ENCODE assay signal across 19 cellular contexts in the genomic region with DNA sequence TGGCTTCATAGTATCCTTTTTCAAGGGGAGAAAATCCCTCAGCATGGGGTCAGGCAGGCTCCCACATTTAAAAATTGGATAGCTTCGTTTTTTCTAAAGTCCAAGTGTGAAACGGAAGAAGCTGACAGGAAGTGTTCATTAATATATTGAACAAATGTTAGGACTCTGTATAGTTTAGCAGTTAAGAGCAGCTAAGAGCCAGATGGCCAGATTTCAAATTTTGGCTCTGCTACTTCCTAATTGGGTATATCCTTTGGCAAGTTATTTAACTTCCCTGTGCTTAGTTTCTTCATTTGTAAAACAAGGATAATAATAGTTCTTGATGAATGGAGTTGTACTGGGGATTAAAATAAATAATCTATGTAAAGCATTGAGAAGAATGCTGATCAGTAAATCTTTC.
"Had no signal": no experiment of that assay in that cellular context is flagged by ENCODE, and none has a peak within 500 bp of the region (broad histone marks: within the 10 kb centered on the region; RNA-seq: fewer than 3 reads in every experiment).

No MANE protein-coding gene starts in this region.

- ATAC-seq: activated CD8-positive, alpha-beta memory T cell treated with anti-CD3 and anti-CD28 coated beads, Interleukin-2, amount 10 ng/mL, durations not matched to agents 7 days and 5 days; PC-3; T-helper 17 cell had no signal

- DNase-seq: activated B cell treated with CpG ODN at 0.5 μM for 24 hours; activated CD4-positive, alpha-beta T cell treated with anti-CD3 and anti-CD28 coated beads for 1 hour; activated CD4-positive, alpha-beta T cell treated with anti-CD3 and anti-CD28 coated beads, Interleukin-2, amount 10 ng/mL, durations not matched to agents 24 days and 14 days; activated CD4-positive, alpha-beta T cell treated with anti-CD3 and anti-CD28 coated beads, Interleukin-2, amount 50 U/mL, for 48 hours; activated CD8-positive, alpha-beta memory T cell treated with anti-CD3 and anti-CD28 coated beads, Interleukin-2, amount 10 ng/mL, durations not matched to agents 7 days and 5 days; activated effector memory CD4-positive, alpha-beta T cell treated with Interleukin-2 at 50 U/mL for 16 hours; activated naive CD4-positive, alpha-beta T cell; activated T-cell treated with anti-CD3 and anti-CD28 coated beads, Interleukin-2, amount 50 U/mL, for 24 hours; aorta; central memory CD4-positive, alpha-beta T cell; Karpas-422; NCI-H1105 treated with DMSO at 0.1 percent for 48 hours; NCI-H1436 treated with DMSO at 0.1 percent for 48 hours; NCI-H187; NCI-H2081; PC-3; SHP77 treated with DMSO at 0.1 percent for 48 hours; T-helper 17 cell; T-helper 9 cell had no signal
